Comparison of ENCODE assay signal across 1 cellular context in the genomic region with DNA sequence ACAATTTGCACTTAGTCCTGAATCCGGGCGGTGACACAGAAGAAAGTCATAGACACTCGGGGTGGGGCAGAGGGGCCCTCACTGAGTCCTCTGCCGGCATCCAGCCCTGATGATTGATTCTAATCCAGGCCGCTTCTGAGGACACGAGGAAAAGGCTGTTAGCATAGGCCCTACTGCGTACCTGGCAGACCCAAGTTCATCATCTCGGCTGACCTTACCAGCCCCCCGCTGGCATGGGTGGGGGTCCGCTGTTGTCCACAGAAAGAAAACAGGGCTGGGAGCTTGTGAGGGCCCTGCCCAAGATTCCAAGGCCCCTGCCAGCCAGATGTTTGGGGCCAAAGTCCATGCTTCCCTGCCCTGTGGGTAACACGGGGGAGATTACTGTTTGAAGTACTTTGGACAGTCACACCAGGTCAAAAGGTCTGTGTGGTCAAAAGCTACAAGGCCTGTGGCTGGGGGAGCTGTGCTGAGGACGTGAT.
A peak's percentile ranks its signal among the peaks of the same experiment; 100 is the strongest.
TF ChIP-seq lines count a peak whose summit lies in the region.

No MANE protein-coding gene starts in this region.

TF ChIP-seq in HepG2, 621 proteins besides CTCF, POLR2A, EP300 and RAD21 (continued from another document and continues in another):
- TF ChIP-seq, protein P1, sequence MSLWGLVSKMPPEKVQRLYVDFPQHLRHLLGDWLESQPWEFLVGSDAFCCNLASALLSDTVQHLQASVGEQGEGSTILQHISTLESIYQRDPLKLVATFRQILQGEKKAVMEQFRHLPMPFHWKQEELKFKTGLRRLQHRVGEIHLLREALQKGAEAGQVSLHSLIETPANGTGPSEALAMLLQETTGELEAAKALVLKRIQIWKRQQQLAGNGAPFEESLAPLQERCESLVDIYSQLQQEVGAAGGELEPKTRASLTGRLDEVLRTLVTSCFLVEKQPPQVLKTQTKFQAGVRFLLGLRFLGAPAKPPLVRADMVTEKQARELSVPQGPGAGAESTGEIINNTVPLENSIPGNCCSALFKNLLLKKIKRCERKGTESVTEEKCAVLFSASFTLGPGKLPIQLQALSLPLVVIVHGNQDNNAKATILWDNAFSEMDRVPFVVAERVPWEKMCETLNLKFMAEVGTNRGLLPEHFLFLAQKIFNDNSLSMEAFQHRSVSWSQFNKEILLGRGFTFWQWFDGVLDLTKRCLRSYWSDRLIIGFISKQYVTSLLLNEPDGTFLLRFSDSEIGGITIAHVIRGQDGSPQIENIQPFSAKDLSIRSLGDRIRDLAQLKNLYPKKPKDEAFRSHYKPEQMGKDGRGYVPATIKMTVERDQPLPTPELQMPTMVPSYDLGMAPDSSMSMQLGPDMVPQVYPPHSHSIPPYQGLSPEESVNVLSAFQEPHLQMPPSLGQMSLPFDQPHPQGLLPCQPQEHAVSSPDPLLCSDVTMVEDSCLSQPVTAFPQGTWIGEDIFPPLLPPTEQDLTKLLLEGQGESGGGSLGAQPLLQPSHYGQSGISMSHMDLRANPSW (CRISPR knock-in tag; IDR thresholded peaks at IDR 0.05; ENCODE audit: borderline replicate concordance): no peak
- TF ChIP-seq EEA1 (CRISPR knock-in tag; IDR thresholded peaks at IDR 0.05; ENCODE audit: borderline replicate concordance): no peak
- no peak for TF ChIP-seq ZNF720 (CRISPR knock-in tag; IDR thresholded peaks at IDR 0.05)
- TF ChIP-seq ZSCAN30 (CRISPR knock-in tag; IDR thresholded peaks at IDR 0.05): peak; percentile 88; the same call in 1 of the 2 replicates
- TF ChIP-seq KDM2A (CRISPR knock-in tag; IDR thresholded peaks at IDR 0.05; ENCODE audit: borderline replicate concordance, low read depth): no peak; the same call in 1 of the 2 replicates
- TF ChIP-seq, protein P2, sequence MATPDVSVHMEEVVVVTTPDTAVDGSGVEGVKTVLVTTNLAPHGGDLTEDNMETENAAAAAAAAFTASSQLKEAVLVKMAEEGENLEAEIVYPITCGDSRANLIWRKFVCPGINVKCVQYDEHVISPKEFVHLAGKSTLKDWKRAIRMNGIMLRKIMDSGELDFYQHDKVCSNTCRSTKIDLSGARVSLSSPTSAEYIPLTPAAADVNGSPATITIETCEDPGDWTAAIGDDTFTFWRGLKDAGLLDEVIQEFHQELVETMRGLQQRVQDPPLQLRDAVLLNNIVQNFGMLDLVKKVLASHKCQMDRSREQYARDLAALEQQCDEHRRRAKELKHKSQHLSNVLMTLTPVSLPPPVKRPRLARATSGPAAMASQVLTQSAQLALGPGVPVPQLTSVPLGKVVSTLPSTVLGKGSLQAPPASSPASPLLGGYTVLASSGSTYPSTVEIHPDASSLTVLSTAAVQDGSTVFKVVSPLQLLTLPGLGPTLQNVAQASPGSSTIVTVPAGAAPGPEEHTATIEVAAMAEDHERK (CRISPR knock-in tag; IDR thresholded peaks at IDR 0.05; ENCODE audit: low read depth): no peak
- no peak for TF ChIP-seq ZNF510 (CRISPR knock-in tag; IDR thresholded peaks at IDR 0.05; ENCODE audit: low read depth)
- TF ChIP-seq ZEB1 (IDR thresholded peaks at IDR 0.05; ENCODE audit: insufficient replicate concordance, low read depth): no peak
- no peak for TF ChIP-seq ZNF768 (CRISPR knock-in tag; IDR thresholded peaks at IDR 0.05)
- TF ChIP-seq REPIN1 (CRISPR knock-in tag; IDR thresholded peaks at IDR 0.05; ENCODE audit: borderline replicate concordance, low read depth): peak; percentile 51
- TF ChIP-seq, protein P3, sequence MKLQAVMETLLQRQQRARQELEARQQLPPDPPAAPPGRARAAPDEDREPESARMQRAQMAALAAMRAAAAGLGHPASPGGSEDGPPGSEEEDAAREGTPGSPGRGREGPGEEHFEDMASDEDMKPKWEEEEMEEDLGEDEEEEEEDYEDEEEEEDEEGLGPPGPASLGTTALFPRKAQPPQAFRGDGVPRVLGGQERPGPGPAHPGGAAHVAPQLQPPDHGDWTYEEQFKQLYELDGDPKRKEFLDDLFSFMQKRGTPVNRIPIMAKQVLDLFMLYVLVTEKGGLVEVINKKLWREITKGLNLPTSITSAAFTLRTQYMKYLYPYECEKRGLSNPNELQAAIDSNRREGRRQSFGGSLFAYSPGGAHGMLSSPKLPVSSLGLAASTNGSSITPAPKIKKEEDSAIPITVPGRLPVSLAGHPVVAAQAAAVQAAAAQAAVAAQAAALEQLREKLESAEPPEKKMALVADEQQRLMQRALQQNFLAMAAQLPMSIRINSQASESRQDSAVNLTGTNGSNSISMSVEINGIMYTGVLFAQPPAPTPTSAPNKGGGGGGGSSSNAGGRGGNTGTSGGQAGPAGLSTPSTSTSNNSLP (IDR thresholded peaks at IDR 0.05; ENCODE audit: low read depth, low read length): peak; percentile 11; the same call in 1 of the 2 replicates
- peak; percentile 87 for TF ChIP-seq YEATS4 (CRISPR knock-in tag; IDR thresholded peaks at IDR 0.05; ENCODE audit: borderline replicate concordance)
- TF ChIP-seq MED8 (CRISPR knock-in tag; IDR thresholded peaks at IDR 0.05; ENCODE audit: insufficient replicate concordance): no peak
- TF ChIP-seq ZBTB7A (CRISPR knock-in tag; IDR thresholded peaks at IDR 0.05): peak; percentile 93; the same call in 1 of the 2 replicates
- TF ChIP-seq THYN1 (CRISPR knock-in tag; IDR thresholded peaks at IDR 0.05; ENCODE audit: borderline replicate concordance, low read depth): no peak
- TF ChIP-seq ZNF264 (CRISPR knock-in tag; IDR thresholded peaks at IDR 0.05): peak; percentile 70
- TF ChIP-seq NCOA2 (CRISPR knock-in tag; IDR thresholded peaks at IDR 0.05): peak; percentile 91
- TF ChIP-seq, protein P4, sequence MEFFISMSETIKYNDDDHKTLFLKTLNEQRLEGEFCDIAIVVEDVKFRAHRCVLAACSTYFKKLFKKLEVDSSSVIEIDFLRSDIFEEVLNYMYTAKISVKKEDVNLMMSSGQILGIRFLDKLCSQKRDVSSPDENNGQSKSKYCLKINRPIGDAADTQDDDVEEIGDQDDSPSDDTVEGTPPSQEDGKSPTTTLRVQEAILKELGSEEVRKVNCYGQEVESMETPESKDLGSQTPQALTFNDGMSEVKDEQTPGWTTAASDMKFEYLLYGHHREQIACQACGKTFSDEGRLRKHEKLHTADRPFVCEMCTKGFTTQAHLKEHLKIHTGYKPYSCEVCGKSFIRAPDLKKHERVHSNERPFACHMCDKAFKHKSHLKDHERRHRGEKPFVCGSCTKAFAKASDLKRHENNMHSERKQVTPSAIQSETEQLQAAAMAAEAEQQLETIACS (CRISPR knock-in tag; IDR thresholded peaks at IDR 0.05): no peak
- no peak for TF ChIP-seq ZNF674 (CRISPR knock-in tag; IDR thresholded peaks at IDR 0.05; ENCODE audit: low read depth)
- no peak for TF ChIP-seq ZNF713 (CRISPR knock-in tag; IDR thresholded peaks at IDR 0.05)
- TF ChIP-seq, protein P5, sequence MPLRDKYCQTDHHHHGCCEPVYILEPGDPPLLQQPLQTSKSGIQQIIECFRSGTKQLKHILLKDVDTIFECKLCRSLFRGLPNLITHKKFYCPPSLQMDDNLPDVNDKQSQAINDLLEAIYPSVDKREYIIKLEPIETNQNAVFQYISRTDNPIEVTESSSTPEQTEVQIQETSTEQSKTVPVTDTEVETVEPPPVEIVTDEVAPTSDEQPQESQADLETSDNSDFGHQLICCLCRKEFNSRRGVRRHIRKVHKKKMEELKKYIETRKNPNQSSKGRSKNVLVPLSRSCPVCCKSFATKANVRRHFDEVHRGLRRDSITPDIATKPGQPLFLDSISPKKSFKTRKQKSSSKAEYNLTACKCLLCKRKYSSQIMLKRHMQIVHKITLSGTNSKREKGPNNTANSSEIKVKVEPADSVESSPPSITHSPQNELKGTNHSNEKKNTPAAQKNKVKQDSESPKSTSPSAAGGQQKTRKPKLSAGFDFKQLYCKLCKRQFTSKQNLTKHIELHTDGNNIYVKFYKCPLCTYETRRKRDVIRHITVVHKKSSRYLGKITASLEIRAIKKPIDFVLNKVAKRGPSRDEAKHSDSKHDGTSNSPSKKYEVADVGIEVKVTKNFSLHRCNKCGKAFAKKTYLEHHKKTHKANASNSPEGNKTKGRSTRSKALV (CRISPR knock-in tag; IDR thresholded peaks at IDR 0.05): no peak
- no peak for TF ChIP-seq REXO4 (CRISPR knock-in tag; IDR thresholded peaks at IDR 0.05; ENCODE audit: borderline replicate concordance)
- TF ChIP-seq, protein P6, sequence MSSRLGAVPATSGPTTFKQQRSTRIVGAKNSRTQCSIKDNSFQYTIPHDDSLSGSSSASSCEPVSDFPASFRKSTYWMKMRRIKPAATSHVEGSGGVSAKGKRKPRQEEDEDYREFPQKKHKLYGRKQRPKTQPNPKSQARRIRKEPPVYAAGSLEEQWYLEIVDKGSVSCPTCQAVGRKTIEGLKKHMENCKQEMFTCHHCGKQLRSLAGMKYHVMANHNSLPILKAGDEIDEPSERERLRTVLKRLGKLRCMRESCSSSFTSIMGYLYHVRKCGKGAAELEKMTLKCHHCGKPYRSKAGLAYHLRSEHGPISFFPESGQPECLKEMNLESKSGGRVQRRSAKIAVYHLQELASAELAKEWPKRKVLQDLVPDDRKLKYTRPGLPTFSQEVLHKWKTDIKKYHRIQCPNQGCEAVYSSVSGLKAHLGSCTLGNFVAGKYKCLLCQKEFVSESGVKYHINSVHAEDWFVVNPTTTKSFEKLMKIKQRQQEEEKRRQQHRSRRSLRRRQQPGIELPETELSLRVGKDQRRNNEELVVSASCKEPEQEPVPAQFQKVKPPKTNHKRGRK (CRISPR knock-in tag; IDR thresholded peaks at IDR 0.05): no peak
- TF ChIP-seq SRSF1 (optimal IDR thresholded peaks at IDR 0.05; ENCODE audit: low read depth, low read length): no peak
- TF ChIP-seq BCL6 (CRISPR knock-in tag; IDR thresholded peaks at IDR 0.05): peak; percentile 90
- TF ChIP-seq HCFC1 (IDR thresholded peaks at IDR 0.05; ENCODE audit: low read depth, low read length): no peak
- TF ChIP-seq HNRNPH1 (optimal IDR thresholded peaks at IDR 0.05; ENCODE audit: low read depth, low read length): no peak
- no peak for TF ChIP-seq ZNF501 (CRISPR knock-in tag; IDR thresholded peaks at IDR 0.05)
- TF ChIP-seq MAF1 (CRISPR knock-in tag; IDR thresholded peaks at IDR 0.05; ENCODE audit: borderline replicate concordance): no peak
- TF ChIP-seq, protein P7, sequence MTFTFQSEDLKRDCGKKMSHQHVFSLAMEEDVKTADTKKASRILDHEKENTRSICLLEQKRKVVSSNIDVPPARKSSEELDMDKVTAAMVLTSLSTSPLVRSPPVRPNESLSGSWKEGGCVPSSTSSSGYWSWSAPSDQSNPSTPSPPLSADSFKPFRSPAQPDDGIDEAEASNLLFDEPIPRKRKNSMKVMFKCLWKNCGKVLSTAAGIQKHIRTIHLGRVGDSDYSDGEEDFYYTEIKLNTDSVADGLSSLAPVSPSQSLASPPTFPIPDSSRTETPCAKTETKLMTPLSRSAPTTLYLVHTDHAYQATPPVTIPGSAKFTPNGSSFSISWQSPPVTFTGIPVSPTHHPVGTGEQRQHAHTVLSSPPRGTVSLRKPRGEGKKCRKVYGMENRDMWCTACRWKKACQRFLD (CRISPR knock-in tag; IDR thresholded peaks at IDR 0.05; ENCODE audit: borderline replicate concordance): 0 out of 2 replicates have a peak, but pooled peaks have one; percentile 27
- TF ChIP-seq ZFAT (CRISPR knock-in tag; conservative IDR thresholded peaks at IDR 0.05): 0 out of 2 replicates have a peak, but pooled peaks have one; percentile 27
- TF ChIP-seq, protein P8, sequence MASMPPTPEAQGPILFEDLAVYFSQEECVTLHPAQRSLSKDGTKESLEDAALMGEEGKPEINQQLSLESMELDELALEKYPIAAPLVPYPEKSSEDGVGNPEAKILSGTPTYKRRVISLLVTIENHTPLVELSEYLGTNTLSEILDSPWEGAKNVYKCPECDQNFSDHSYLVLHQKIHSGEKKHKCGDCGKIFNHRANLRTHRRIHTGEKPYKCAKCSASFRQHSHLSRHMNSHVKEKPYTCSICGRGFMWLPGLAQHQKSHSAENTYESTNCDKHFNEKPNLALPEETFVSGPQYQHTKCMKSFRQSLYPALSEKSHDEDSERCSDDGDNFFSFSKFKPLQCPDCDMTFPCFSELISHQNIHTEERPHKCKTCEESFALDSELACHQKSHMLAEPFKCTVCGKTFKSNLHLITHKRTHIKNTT (CRISPR knock-in tag; IDR thresholded peaks at IDR 0.05): no peak
- TF ChIP-seq SNAPC2 (CRISPR knock-in tag; IDR thresholded peaks at IDR 0.05): no peak; the same call in 1 of the 2 replicates
- TF ChIP-seq, protein P9, sequence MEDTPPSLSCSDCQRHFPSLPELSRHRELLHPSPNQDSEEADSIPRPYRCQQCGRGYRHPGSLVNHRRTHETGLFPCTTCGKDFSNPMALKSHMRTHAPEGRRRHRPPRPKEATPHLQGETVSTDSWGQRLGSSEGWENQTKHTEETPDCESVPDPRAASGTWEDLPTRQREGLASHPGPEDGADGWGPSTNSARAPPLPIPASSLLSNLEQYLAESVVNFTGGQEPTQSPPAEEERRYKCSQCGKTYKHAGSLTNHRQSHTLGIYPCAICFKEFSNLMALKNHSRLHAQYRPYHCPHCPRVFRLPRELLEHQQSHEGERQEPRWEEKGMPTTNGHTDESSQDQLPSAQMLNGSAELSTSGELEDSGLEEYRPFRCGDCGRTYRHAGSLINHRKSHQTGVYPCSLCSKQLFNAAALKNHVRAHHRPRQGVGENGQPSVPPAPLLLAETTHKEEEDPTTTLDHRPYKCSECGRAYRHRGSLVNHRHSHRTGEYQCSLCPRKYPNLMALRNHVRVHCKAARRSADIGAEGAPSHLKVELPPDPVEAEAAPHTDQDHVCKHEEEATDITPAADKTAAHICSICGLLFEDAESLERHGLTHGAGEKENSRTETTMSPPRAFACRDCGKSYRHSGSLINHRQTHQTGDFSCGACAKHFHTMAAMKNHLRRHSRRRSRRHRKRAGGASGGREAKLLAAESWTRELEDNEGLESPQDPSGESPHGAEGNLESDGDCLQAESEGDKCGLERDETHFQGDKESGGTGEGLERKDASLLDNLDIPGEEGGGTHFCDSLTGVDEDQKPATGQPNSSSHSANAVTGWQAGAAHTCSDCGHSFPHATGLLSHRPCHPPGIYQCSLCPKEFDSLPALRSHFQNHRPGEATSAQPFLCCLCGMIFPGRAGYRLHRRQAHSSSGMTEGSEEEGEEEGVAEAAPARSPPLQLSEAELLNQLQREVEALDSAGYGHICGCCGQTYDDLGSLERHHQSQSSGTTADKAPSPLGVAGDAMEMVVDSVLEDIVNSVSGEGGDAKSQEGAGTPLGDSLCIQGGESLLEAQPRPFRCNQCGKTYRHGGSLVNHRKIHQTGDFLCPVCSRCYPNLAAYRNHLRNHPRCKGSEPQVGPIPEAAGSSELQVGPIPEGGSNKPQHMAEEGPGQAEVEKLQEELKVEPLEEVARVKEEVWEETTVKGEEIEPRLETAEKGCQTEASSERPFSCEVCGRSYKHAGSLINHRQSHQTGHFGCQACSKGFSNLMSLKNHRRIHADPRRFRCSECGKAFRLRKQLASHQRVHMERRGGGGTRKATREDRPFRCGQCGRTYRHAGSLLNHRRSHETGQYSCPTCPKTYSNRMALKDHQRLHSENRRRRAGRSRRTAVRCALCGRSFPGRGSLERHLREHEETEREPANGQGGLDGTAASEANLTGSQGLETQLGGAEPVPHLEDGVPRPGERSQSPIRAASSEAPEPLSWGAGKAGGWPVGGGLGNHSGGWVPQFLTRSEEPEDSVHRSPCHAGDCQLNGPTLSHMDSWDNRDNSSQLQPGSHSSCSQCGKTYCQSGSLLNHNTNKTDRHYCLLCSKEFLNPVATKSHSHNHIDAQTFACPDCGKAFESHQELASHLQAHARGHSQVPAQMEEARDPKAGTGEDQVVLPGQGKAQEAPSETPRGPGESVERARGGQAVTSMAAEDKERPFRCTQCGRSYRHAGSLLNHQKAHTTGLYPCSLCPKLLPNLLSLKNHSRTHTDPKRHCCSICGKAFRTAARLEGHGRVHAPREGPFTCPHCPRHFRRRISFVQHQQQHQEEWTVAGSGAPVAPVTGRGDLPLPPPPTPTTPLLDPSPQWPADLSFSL (CRISPR knock-in tag; IDR thresholded peaks at IDR 0.05): no peak; the same call in 1 of the 2 replicates
- TF ChIP-seq ZFP1 (CRISPR knock-in tag; IDR thresholded peaks at IDR 0.05): peak; percentile 41; the same call in 1 of the 2 replicates
- TF ChIP-seq, protein P10, sequence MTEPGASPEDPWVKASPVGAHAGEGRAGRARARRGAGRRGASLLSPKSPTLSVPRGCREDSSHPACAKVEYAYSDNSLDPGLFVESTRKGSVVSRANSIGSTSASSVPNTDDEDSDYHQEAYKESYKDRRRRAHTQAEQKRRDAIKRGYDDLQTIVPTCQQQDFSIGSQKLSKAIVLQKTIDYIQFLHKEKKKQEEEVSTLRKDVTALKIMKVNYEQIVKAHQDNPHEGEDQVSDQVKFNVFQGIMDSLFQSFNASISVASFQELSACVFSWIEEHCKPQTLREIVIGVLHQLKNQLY (CRISPR knock-in tag; IDR thresholded peaks at IDR 0.05): peak; percentile 92
